ENCODE assay signal across 8 cellular contexts in the genomic region with DNA sequence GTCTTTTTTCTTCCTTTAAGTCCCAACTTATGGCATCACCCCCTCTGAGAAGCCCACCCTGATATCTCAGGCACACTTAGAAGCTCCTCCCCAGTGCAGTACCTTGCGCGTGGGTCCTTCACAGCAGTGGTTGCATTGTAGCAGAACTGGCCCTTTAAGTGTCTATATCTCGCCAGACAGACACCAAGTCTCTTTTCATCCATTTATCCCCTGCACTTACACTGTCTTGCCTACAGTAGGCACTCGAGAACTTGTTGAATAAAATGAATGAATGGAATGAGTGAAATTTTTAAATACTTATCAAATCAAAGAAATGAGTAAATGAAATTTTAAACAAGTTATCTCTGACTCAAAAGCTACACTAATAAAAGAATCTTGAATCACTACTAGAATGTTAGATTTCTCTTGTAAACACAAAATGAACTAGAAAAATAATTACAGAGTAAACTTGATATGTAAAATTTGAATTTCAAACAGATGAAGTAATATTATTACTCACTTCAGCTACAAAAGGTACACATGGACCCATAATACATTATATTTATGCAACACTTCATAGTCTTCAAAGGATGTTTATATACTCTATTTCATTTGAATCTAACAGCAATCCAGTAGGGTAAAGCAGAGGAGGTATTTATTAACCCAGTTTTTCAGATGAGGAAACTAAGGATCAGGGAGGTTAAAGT. TPM values are rescaled to one million over a fixed set of nuclear protein-coding genes. Genes with fewer than 3 reads are reported as not detected.
DNase-seq lines count a peak whose midpoint lies in the region; ATAC-seq, FAIRE-seq and TF ChIP-seq lines count a peak whose summit lies in the region.

No MANE protein-coding gene starts in this region.

- WGBS in K562 (ENCODE audit: insufficient coverage, low coverage, missing lambda C conversion rate), result 2% methylated on average over 4 of the region's 4 CpGs

- intact Hi-C loops in K562 (cut with micrococcal nuclease), result loop anchor here (10.0 kb wide), 3 partner anchors 162 to 442 kb away; no protein-coding TSS in a partner anchor
- intact Hi-C loops in naive thymus-derived CD4-positive, alpha-beta T cell (cut with micrococcal nuclease), result loop anchor here in 1 of 2 donors (1.0 to 10.0 kb wide), 2 partner anchors 182 to 447 kb away; no protein-coding TSS in a partner anchor
- intact Hi-C loops in ascending aorta (cut with DNase I), result no loop called here

- no peak overlapping the region for H3K4me3 ChIP-seq in K562
- H3K4me3 ChIP-seq in naive thymus-derived CD4-positive, alpha-beta T cell (ENCODE audit: low read length), result no peak overlapping the region
- no peak overlapping the region for H3K4me3 ChIP-seq in ascending aorta

- no peaks in the 10 kb centered on the region for H3K9me1 ChIP-seq in K562 (ENCODE audit: control insufficient read depth, insufficient read depth, low read length)

- POLR2A ChIA-PET in K562 (lab: Yijun Ruan, JAX), result interaction anchor here (0.6 kb wide), 2 partner anchors 841 to 1483 kb away, joined by 3 read pairs; no protein-coding TSS in a partner anchor
- POLR2A ChIA-PET in naive thymus-derived CD4-positive, alpha-beta T cell (lab: Charles Lee), result interaction anchor here (0.6 kb wide), 1 partner anchor 55 kb away, joined by 3 read pairs; the partner anchor contains the start of gene MAN1A2

- CTCF ChIA-PET in K562 (lab: Yijun Ruan, JAX; ENCODE audit: low intra/inter-chr PET ratio), result no interaction called here
- CTCF ChIA-PET in naive thymus-derived CD4-positive, alpha-beta T cell (lab: Charles Lee), result no interaction called here

- H3K9ac ChIP-seq in K562 (ENCODE audit: insufficient read depth in 1 of 2, low read depth in 2 of 2, low read length in 2 of 2), result no peak overlapping the region

- peak; percentile 53 to 79 (median 72); a peak in 5 of 6 replicates for TF ChIP-seq CTCF in K562 (IDR thresholded peaks at IDR 0.05 in 2 of 3, conservative IDR thresholded peaks at IDR 0.05 in 1 of 3; ENCODE audit: insufficient read depth in 2 of 3, low read depth in 1 of 3, low read length in 3 of 3)
- peak in 1 of 3 experiments; percentile 34 for TF ChIP-seq CTCF in ascending aorta (IDR thresholded peaks at IDR 0.05)

- H3K27ac ChIP-seq in K562 (ENCODE audit: extremely low read depth, low read depth, low read length) (no peak overlapping the region), ascending aorta (no peak overlapping the region)
- H3K27ac ChIP-seq in naive thymus-derived CD4-positive, alpha-beta T cell (ENCODE audit: low read depth, low read length), result no peak overlapping the region

- H3K4me2 ChIP-seq in K562 (ENCODE audit: insufficient read depth, low read length), result no peak overlapping the region

- H3K27me3 ChIP-seq in K562 (ENCODE audit: control insufficient read depth in 2 of 2, insufficient read depth in 2 of 2, low read length in 2 of 2) (peaks cover 21 to 23% of the 10 kb centered on the region in 2 experiments; a peak in 4 of 5 replicates), ascending aorta (no peaks in the 10 kb centered on the region)
- H3K27me3 ChIP-seq in naive thymus-derived CD4-positive, alpha-beta T cell (ENCODE audit: control insufficient read depth in 2 of 2, insufficient read depth in 2 of 2, low read length in 2 of 2), result no peaks in the 10 kb centered on the region

- no peaks in the 10 kb centered on the region for H3K9me3 Mint-ChIP-seq in naive thymus-derived CD4-positive, alpha-beta T cell

- H3K36me3 ChIP-seq in K562 (ENCODE audit: control insufficient read depth, insufficient read depth, low read length) (no peaks in the 10 kb centered on the region), ascending aorta (no peaks in the 10 kb centered on the region)
- H3K36me3 ChIP-seq in naive thymus-derived CD4-positive, alpha-beta T cell (ENCODE audit: control insufficient read depth in 2 of 3, insufficient read depth in 3 of 3, low read length in 3 of 3), result no peaks in the 10 kb centered on the region

- no peaks in the 10 kb centered on the region for H3K79me2 ChIP-seq in K562 (ENCODE audit: control insufficient read depth, insufficient read depth, low read length)

- in situ Hi-C loops in K562 (cut with MboI), result no loop called here

- H3K4me1 ChIP-seq in K562 (replicated peaks in 1 of 2; ENCODE audit: control insufficient read depth in 2 of 2, insufficient read depth in 2 of 2, low read length in 2 of 2) (no peaks in the 10 kb centered on the region), ascending aorta (no peaks in the 10 kb centered on the region)
- H3K4me1 ChIP-seq in naive thymus-derived CD4-positive, alpha-beta T cell (ENCODE audit: control insufficient read depth in 2 of 2, insufficient read depth in 2 of 2, low read length in 2 of 2), result no peaks in the 10 kb centered on the region

- H3K27ac Mint-ChIP-seq in naive thymus-derived CD4-positive, alpha-beta T cell, result no peak overlapping the region

- TF ChIP-seq RAD21 in K562 (CRISPR knock-in tag; conservative IDR thresholded peaks at IDR 0.05 in 1 of 2, IDR thresholded peaks at IDR 0.05 in 1 of 2), result peak; percentile 50 to 72

- H3K4me3 Mint-ChIP-seq in naive thymus-derived CD4-positive, alpha-beta T cell, result no peak overlapping the region

- H3K4me1 Mint-ChIP-seq in naive thymus-derived CD4-positive, alpha-beta T cell, result peaks cover 0 to 2% (median 0%) of the 10 kb centered on the region in 7 donors

- DNase-seq in ELR (ENCODE audit: low read depth), result peak; percentile 61
- DNase-seq in HTR-8/SVneo (ENCODE audit: insufficient read length, low spot score), result peak; percentile 7
- peak; percentile 28 to 54 (median 44) for DNase-seq in K562 (ENCODE audit: extremely low read depth in 1 of 4, low spot score in 3 of 4)
- peak in 6 of 9 donors; percentile 3 to 41 (median 18) for DNase-seq in naive thymus-derived CD4-positive, alpha-beta T cell
- DNase-seq in NCI-H446 treated with DMSO at 0.1 percent for 48 hours (lab: John Stamatoyannopoulos, UW), result no peak
- no peak for DNase-seq in ascending aorta (ENCODE audit: low spot score in 2 of 2)
- DNase-seq in activated CD4-positive, alpha-beta T cell treated with anti-CD3 and anti-CD28 coated beads for 1 hour, result no peak

- BruUV-seq in K562 (replicated peaks; lab: Mats Ljungman, UMichigan), result no TSS peak

- no peak for TF ChIP-seq POLR2A in K562 (conservative IDR thresholded peaks at IDR 0.05)

- no peak for TF ChIP-seq EP300 in K562 (IDR thresholded peaks at IDR 0.05; ENCODE audit: low read length)

- no peak overlapping the region for H2AFZ ChIP-seq in K562 (ENCODE audit: low read depth, low read length)

- H3K27me3 Mint-ChIP-seq in naive thymus-derived CD4-positive, alpha-beta T cell, result peaks cover 0 to 11% (median under 1%) of the 10 kb centered on the region in 5 donors

- FAIRE-seq in HTR-8/SVneo (lab: Jason Lieb, UNC) (no peak), K562 (lab: Jason Lieb, UNC) (peak; percentile 52)

- H3K9me3 ChIP-seq in K562 (replicated peaks; ENCODE audit: control insufficient read depth, insufficient read depth, low read depth, low read length), result no peaks in the 10 kb centered on the region
- no peaks in the 10 kb centered on the region for H3K9me3 ChIP-seq in naive thymus-derived CD4-positive, alpha-beta T cell (ENCODE audit: control insufficient read depth in 2 of 3, low read length in 3 of 3)
- no peaks in the 10 kb centered on the region for H3K9me3 ChIP-seq in ascending aorta

- H3K36me3 Mint-ChIP-seq in naive thymus-derived CD4-positive, alpha-beta T cell, result no peaks in the 10 kb centered on the region

- no peaks in the 10 kb centered on the region for H4K20me1 ChIP-seq in K562 (replicated peaks; ENCODE audit: control insufficient read depth, insufficient read depth, low read length)

- ATAC-seq in K562 (peak; percentile 95), HG02678 (IDR thresholded peaks at IDR 0.05; ENCODE audit: unreplicated experiment) (no peak)
- no peak for ATAC-seq in naive thymus-derived CD4-positive, alpha-beta T cell

TF ChIP-seq in K562, 482 proteins besides CTCF, POLR2A, EP300 and RAD21 (continues in another document):
- no peak for TF ChIP-seq ZNF507 (tag; conservative IDR thresholded peaks at IDR 0.05)
- TF ChIP-seq HEY1 (CRISPR knock-in tag; IDR thresholded peaks at IDR 0.05; ENCODE audit: borderline replicate concordance), result no peak
- 0 out of 2 replicates have a peak, but pooled peaks have one; percentile 21 for TF ChIP-seq EP400 (IDR thresholded peaks at IDR 0.05)
- TF ChIP-seq KLF16 (IDR thresholded peaks at IDR 0.05), result peak; percentile 35; the same call in 1 of the 2 replicates
- TF ChIP-seq RBM22 (IDR thresholded peaks at IDR 0.05; ENCODE audit: low read depth, low read length, poor library complexity, severe bottlenecking), result no peak

RNA-seq across cellular contexts. Expression of gene MAN1A2, which starts 54.7 kb away (rescaled TPM):
- 46.5 and 92.7 TPM in 2 replicates for total RNA-seq in K562 (2011; cell fraction: chromatin; rRNA removed; ENCODE audit: low replicate concordance)
- total RNA-seq in K562 (2011; cell fraction: nucleolus; rRNA removed), result 15.8 and 24.2 TPM in 2 replicates
- 44.9 and 65.8 TPM in 2 replicates for total RNA-seq in K562 (2011; cell fraction: nucleoplasm; rRNA removed)
- total RNA-seq in K562 (2014; rRNA removed), result 16.9 and 18.7 TPM in 2 replicates
- 31.5 and 34.8 TPM in 2 replicates for total RNA-seq in K562 (2014; rRNA removed; fragmentation: Illumina TruSeq; extraction: Trizol)
- 35.3 and 38.4 TPM in 2 replicates for total RNA-seq in K562 (2015; rRNA removed; fragmentation: Illumina TruSeq; extraction: Trizol)
- 31.3 and 31.5 TPM in 2 replicates for total RNA-seq in K562 (2021)
- polyA plus RNA-seq in K562 (2011; rRNA removed), result 17.8 and 18.4 TPM in 2 replicates
- 5.7 and 13.3 TPM in 2 replicates for polyA plus RNA-seq in K562 (2011; cell fraction: cytosol; rRNA removed)
- polyA plus RNA-seq in K562 (2011; cell fraction: nucleus; rRNA removed), result 14.4 and 19.1 TPM in 2 replicates
- 16.9 and 18.7 TPM in 2 replicates for polyA plus RNA-seq in K562 (2012)
- polyA plus RNA-seq in K562 (2014; fragmentation: Illumina TruSeq; extraction: Trizol), result 22.2 and 23.3 TPM in 2 replicates
- polyA plus RNA-seq in K562 (2014; fragmentation: Nextera tagmentation; extraction: Ambion mirVana), result 1 to 10 TPM; 4.2 to 4.6 TPM
- polyA plus RNA-seq in K562 (2014; rRNA removed), result 10.1 and 11.9 TPM in 2 replicates
- 52.7 and 61.3 TPM in 2 replicates for polyA minus RNA-seq in K562 (2011; rRNA and poly(A)+ RNA removed)
- polyA minus RNA-seq in K562 (2011; cell fraction: cytosol; rRNA and poly(A)+ RNA removed), result 15.5 and 17.9 TPM in 2 replicates
- polyA minus RNA-seq in K562 (2011; cell fraction: nucleus; rRNA and poly(A)+ RNA removed), result 23.6 and 55.3 TPM in 2 replicates
- total RNA-seq in naive thymus-derived CD4-positive, alpha-beta T cell, result 10 to 100 TPM; 40.4 to 63.4 (median 47.1) TPM
- polyA plus RNA-seq in naive thymus-derived CD4-positive, alpha-beta T cell, result 10 to 100 TPM; 10.5 to 20.9 TPM
- total RNA-seq in ascending aorta, result 25.4 TPM

Comparison
In these comparisons a context has a peak if more than half of its experiments do, and no peak if none do; other contexts are left out.
1. DNase-seq: peak in ELR (single experiment), HTR-8/SVneo (single experiment), K562 (4 of 4) and naive thymus-derived CD4-positive, alpha-beta T cell (6 of 9); none in NCI-H446 treated with DMSO at 0.1 percent for 48 hours (single experiment), ascending aorta (0 of 2) and activated CD4-positive, alpha-beta T cell treated with anti-CD3 and anti-CD28 coated beads for 1 hour (single experiment).